In the genomic region with DNA sequence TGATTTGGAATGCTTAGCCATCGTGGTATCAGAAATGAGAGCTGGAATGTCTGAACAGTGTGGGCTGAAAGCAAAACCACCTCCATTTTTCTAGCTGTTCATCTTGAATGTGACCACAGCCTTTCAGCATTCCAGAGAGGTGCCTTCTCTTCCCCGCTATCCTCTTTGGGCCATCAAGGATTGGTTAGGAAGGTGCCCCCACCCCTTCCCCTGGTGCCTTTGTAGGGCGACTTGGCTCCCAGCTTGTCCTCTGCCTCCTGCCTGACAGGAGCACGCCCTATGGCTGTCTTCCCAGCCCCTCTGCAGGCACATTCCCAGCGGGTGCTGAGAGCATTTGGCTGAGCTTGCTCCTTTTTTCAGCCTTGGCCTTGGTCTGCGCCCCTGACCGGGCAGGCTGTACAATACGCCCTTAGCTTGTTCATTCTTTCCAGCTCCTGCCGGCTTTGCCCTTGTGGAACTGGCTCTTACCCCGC, we compare ENCODE assay signal across 12 cellular contexts.
A peak's percentile ranks its signal among the peaks of the same experiment; 100 is the strongest.
DNase-seq lines count a peak whose midpoint lies in the region; ATAC-seq and TF ChIP-seq lines count a peak whose summit lies in the region.
"Had no signal": no experiment of that assay in that cellular context is flagged by ENCODE, and none has a peak within 500 bp of the region (broad histone marks: within the 10 kb centered on the region; RNA-seq: fewer than 3 reads in every experiment).

No MANE protein-coding gene starts in this region.

- H3K4me1 ChIP-seq in HEK293 (ENCODE audit: control insufficient read depth, insufficient read depth, low read length) (peaks cover 16% of the 10 kb centered on the region), duodenal mucosa (ENCODE audit: control insufficient read depth in 1 of 2, insufficient read depth in 2 of 2, low read length in 2 of 2) (peaks cover 24 to 31% of the 10 kb centered on the region in 2 donors), right lobe of liver (peaks cover 0 to 8% (median 0%) of the 10 kb centered on the region in 4 donors), stomach smooth muscle (ENCODE audit: control insufficient read depth, insufficient read depth, low read length) (peaks cover 53% of the 10 kb centered on the region)

- intact Hi-C loops in right lobe of liver (cut with DNase I), result no loop called here

- CTCF ChIA-PET in HEK293 (lab: Yijun Ruan, JAX), result interaction anchor here (0.7 to 1.8 kb wide), 4 partner anchors 9 to 552 kb away, joined by 3 to 6 read pairs (median 3); no protein-coding TSS in a partner anchor

- TF ChIP-seq CTCF in HEK293 (tag by site-specific recombination; IDR thresholded peaks at IDR 0.05), result no peak
- no peak for TF ChIP-seq CTCF in right lobe of liver (IDR thresholded peaks at IDR 0.05)

- DNase-seq in right lobe of liver (peak; percentile 28 to 84 (median 66)), NCI-H2227 (lab: John Stamatoyannopoulos, UW; ENCODE audit: unreplicated experiment) (no peak)
- DNase-seq: activated B cell treated with CpG ODN at 0.5 μM for 24 hours; effector memory CD8-positive, alpha-beta T cell; NCI-H1048 had no signal

- H3K9ac ChIP-seq in duodenal mucosa (ENCODE audit: low read depth in 1 of 2, low read length in 2 of 2), result no peak overlapping the region
- peak overlapping the region; percentile 66 for H3K9ac ChIP-seq in stomach smooth muscle (ENCODE audit: low read length in 2 of 2)

- POLR2A ChIA-PET in HEK293 (lab: Yijun Ruan, JAX), result interaction anchor here (1.3 kb wide), 1 partner anchor 21 kb away, joined by 3 read pairs; no protein-coding TSS in a partner anchor

- peak; percentile 18 to 63 (median 48) for ATAC-seq in right lobe of liver
- ATAC-seq in HG03159 (IDR thresholded peaks at IDR 0.05; ENCODE audit: unreplicated experiment), result no peak
- ATAC-seq in GM18517 (IDR thresholded peaks at IDR 0.05; ENCODE audit: unreplicated experiment), result no peak
- no peak for ATAC-seq in GM21360 (IDR thresholded peaks at IDR 0.05; ENCODE audit: unreplicated experiment)
- ATAC-seq: effector memory CD8-positive, alpha-beta T cell; HCT116 had no signal

- TF ChIP-seq POLR2A in right lobe of liver (IDR thresholded peaks at IDR 0.05), result no peak

- 73% methylated on average over 9 of the region's 10 CpGs for WGBS in right lobe of liver (ENCODE audit: insufficient coverage, low coverage, low lambda C conversion rate, missing lambda C conversion rate)

- H3K9me3 ChIP-seq in HEK293 (ENCODE audit: control insufficient read depth, insufficient read depth, low read depth, low read length) (no peaks in the 10 kb centered on the region), duodenal mucosa (ENCODE audit: control insufficient read depth in 1 of 2, low read length in 2 of 2) (no peaks in the 10 kb centered on the region), right lobe of liver (no peaks in the 10 kb centered on the region), stomach smooth muscle (ENCODE audit: control insufficient read depth in 2 of 2, low read length in 2 of 2) (no peaks in the 10 kb centered on the region)

- H3K36me3 ChIP-seq in HEK293 (ENCODE audit: control insufficient read depth in 2 of 2, insufficient read depth in 1 of 2, low read length in 2 of 2) (no peaks in the 10 kb centered on the region), duodenal mucosa (ENCODE audit: control insufficient read depth in 1 of 2, insufficient read depth in 2 of 2, low read length in 2 of 2) (no peaks in the 10 kb centered on the region), right lobe of liver (no peaks in the 10 kb centered on the region), stomach smooth muscle (ENCODE audit: control insufficient read depth in 2 of 2, insufficient read depth in 2 of 2, low read length in 2 of 2) (no peaks in the 10 kb centered on the region)

- no peak overlapping the region for H3K27ac ChIP-seq in HEK293 (ENCODE audit: extremely low read depth, low read depth, low read length)
- peak overlapping the region; percentile 59 for H3K27ac ChIP-seq in duodenal mucosa (ENCODE audit: low read depth, low read length)
- peak overlapping the region; percentile 18 to 42 (median 29) for H3K27ac ChIP-seq in right lobe of liver
- H3K27ac ChIP-seq in stomach smooth muscle (ENCODE audit: low read length), result peak overlapping the region; percentile 96

- no peaks in the 10 kb centered on the region for H3K27me3 ChIP-seq in duodenal mucosa (ENCODE audit: control insufficient read depth in 1 of 2, insufficient read depth in 2 of 2, low read length in 2 of 2)
- H3K27me3 ChIP-seq in right lobe of liver, result no peaks in the 10 kb centered on the region
- H3K27me3 ChIP-seq in stomach smooth muscle (ENCODE audit: control insufficient read depth in 1 of 2, insufficient read depth in 2 of 2, low read length in 2 of 2), result no peaks in the 10 kb centered on the region

- H3K4me3 ChIP-seq in HEK293 (ENCODE audit: low read depth, low read length) (no peak overlapping the region), duodenal mucosa (ENCODE audit: low read depth in 1 of 2, low read length in 2 of 2) (no peak overlapping the region), right lobe of liver (no peak overlapping the region), stomach smooth muscle (ENCODE audit: low read length in 2 of 2) (peak overlapping the region; percentile 44 to 66)

TF ChIP-seq in HEK293, 187 proteins besides CTCF, POLR2A, EP300 and RAD21:
- TF ChIP-seq, protein P1, sequence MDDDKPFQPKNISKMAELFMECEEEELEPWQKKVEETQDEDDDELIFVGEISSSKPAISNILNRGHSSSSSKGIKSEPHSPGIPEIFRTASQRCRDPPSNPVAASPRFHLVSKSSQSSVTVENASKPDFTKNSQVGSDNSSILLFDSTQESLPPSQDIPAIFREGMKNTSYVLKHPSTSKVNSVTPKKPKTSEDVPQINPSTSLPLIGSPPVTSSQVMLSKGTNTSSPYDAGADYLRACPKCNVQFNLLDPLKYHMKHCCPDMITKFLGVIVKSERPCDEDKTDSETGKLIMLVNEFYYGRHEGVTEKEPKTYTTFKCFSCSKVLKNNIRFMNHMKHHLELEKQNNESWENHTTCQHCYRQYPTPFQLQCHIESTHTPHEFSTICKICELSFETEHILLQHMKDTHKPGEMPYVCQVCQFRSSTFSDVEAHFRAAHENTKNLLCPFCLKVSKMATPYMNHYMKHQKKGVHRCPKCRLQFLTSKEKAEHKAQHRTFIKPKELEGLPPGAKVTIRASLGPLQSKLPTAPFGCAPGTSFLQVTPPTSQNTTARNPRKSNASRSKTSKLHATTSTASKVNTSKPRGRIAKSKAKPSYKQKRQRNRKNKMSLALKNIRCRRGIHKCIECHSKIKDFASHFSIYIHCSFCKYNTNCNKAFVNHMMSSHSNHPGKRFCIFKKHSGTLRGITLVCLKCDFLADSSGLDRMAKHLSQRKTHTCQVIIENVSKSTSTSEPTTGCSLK (tag by site-specific recombination; IDR thresholded peaks at IDR 0.05), result no peak
- TF ChIP-seq ZIC2 (tag by site-specific recombination; IDR thresholded peaks at IDR 0.05), result peak; percentile 94

Comparison
In these comparisons a context has a peak if more than half of its experiments do, and no peak if none do; other contexts are left out.
1. H3K4me3 ChIP-seq: peak in stomach smooth muscle (2 of 2); none in HEK293 (single experiment), duodenal mucosa (0 of 2) and right lobe of liver (0 of 3).
2. H3K9ac ChIP-seq: peak in stomach smooth muscle (2 of 2); none in duodenal mucosa (0 of 2).
3. ATAC-seq: peak in right lobe of liver (4 of 4); none in HG03159 (single experiment), GM18517 (single experiment) and GM21360 (single experiment).